In the genomic region with DNA sequence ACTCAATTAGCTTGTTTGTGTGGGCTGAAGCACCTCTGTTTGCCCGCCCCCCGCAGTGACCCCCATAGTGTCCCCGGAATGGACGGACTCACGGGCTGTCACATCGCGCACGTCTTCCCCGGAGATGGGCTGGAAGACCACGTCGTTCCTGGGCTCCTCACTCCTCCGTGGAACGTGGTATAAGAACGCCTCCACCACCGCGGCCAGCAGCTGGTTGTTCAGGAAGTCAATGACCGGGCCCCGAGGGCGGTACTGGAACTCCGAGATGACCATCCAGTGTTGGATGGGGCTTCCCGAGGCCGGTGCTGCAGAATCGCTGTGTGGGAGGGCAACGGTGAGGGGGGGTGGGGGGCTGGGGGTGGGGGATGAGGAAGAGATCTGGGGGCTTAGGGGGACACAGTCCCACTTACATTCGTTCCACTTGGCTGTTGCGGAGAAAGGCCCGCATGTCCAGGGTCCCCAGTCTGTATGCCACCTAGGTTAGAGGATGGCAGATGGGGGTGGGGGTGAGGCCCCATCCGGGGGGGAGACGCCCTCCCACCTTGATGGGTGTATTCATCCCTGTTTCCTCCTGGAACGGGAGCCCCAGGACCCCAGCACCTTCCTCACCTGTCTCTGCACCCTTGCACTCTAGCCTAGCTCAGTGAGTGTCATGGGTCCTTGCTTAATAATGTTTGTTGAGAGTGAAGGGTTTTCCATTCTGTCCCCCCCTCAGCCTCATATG, we compare ENCODE assay signal across 15 cellular contexts. TPM values are rescaled to one million over a fixed set of nuclear protein-coding genes. Genes with fewer than 3 reads are reported as not detected.
DNase-seq lines count a peak whose midpoint lies in the region; ATAC-seq and TF ChIP-seq lines count a peak whose summit lies in the region.
"Had no signal": no experiment of that assay in that cellular context is flagged by ENCODE, and none has a peak within 500 bp of the region (broad histone marks: within the 10 kb centered on the region; RNA-seq: fewer than 3 reads in every experiment).

No MANE protein-coding gene starts in this region.

- H3K4me1 ChIP-seq in left ventricle myocardium inferior (peaks cover 8% of the 10 kb centered on the region), hepatocyte (ENCODE audit: insufficient read depth) (no peaks in the 10 kb centered on the region), spleen (peaks cover 0 to 17% (median 4%) of the 10 kb centered on the region in 6 donors)
- H3K4me1 ChIP-seq: BE2C had no signal

- no peaks in the 10 kb centered on the region for H3K9me3 ChIP-seq in left ventricle myocardium inferior (replicated peaks)
- no peaks in the 10 kb centered on the region for H3K9me3 ChIP-seq in hepatocyte (ENCODE audit: low read depth)
- no peaks in the 10 kb centered on the region for H3K9me3 ChIP-seq in spleen
- H3K9me3 ChIP-seq: BE2C had no signal

- no peaks in the 10 kb centered on the region for H3K79me2 ChIP-seq in hepatocyte

- H3K4me3 Mint-ChIP-seq in activated CD8-positive, alpha-beta memory T cell treated with anti-CD3 and anti-CD28 coated beads, Interleukin-2, amount 10 ng/mL, durations not matched to agents 7 days and 5 days = no peak overlapping the region
- H3K4me3 Mint-ChIP-seq: CD4-positive, alpha-beta memory T cell; HFFc6 had no signal

- no peak overlapping the region for H3K4me3 ChIP-seq in left ventricle myocardium inferior
- no peak overlapping the region for H3K4me3 ChIP-seq in H7 (ENCODE audit: insufficient read depth, low read depth, low read length)
- H3K4me3 ChIP-seq in hepatocyte = no peak overlapping the region
- H3K4me3 ChIP-seq in spleen = no peak overlapping the region

- WGBS in hepatocyte (ENCODE audit: low lambda C conversion rate, missing lambda C conversion rate) = 89% methylated on average over 25 of the region's 30 CpGs
- WGBS in spleen, 5 donors = 79 to 91% (median 89%) methylated on average over 19 to 30 of the region's 30 CpGs

- no peak for TF ChIP-seq CTCF in left ventricle myocardium inferior (IDR thresholded peaks at IDR 0.05; ENCODE audit: borderline replicate concordance)
- no peak for TF ChIP-seq CTCF in hepatocyte (IDR thresholded peaks at IDR 0.05; ENCODE audit: poor library complexity)
- TF ChIP-seq CTCF in spleen (IDR thresholded peaks at IDR 0.05 in 8 of 11, conservative IDR thresholded peaks at IDR 0.05 in 3 of 11) = no peak

- peaks cover 14% of the 10 kb centered on the region for H3K27me3 Mint-ChIP-seq in activated CD8-positive, alpha-beta memory T cell treated with anti-CD3 and anti-CD28 coated beads, Interleukin-2, amount 10 ng/mL, durations not matched to agents 7 days and 5 days

- intact Hi-C loops in Right ventricle myocardium inferior (cut with DNase I) = no loop called here
- intact Hi-C loops in left ventricle myocardium inferior (cut with micrococcal nuclease) = no loop called here
- intact Hi-C loops in spleen (cut with DNase I; ENCODE audit: low total_unique reads) = no loop called here

- H3K27me3 ChIP-seq in left ventricle myocardium inferior (ENCODE audit: low read depth) = peaks cover 34% of the 10 kb centered on the region
- peaks cover 16% of the 10 kb centered on the region for H3K27me3 ChIP-seq in H7 (ENCODE audit: control insufficient read depth, insufficient read depth, low read length)
- no peaks in the 10 kb centered on the region for H3K27me3 ChIP-seq in hepatocyte
- H3K27me3 ChIP-seq in spleen (replicated peaks in 1 of 7) = peaks cover 0 to 43% (median 0%) of the 10 kb centered on the region in 7 donors
- H3K27me3 ChIP-seq: BE2C had no signal

- no peak overlapping the region for H3K4me2 ChIP-seq in hepatocyte

- CTCF ChIA-PET in activated CD8-positive, alpha-beta memory T cell treated with anti-CD3 and anti-CD28 coated beads, Interleukin-2, amount 10 ng/mL, durations not matched to agents 7 days and 5 days (lab: Charles Lee) = interaction anchor here (1.6 kb wide), 1 partner anchor 99 kb away, joined by 3 read pairs; no protein-coding TSS in a partner anchor

- H3K9me2 ChIP-seq in hepatocyte (replicated peaks; ENCODE audit: insufficient read depth) = no peaks in the 10 kb centered on the region

- H4K20me1 ChIP-seq in hepatocyte (ENCODE audit: insufficient read depth, poor library complexity, severe bottlenecking) = no peaks in the 10 kb centered on the region

- H3K36me3 ChIP-seq in left ventricle myocardium inferior (no peaks in the 10 kb centered on the region), H7 (replicated peaks; ENCODE audit: control insufficient read depth, insufficient read depth, low read length) (no peaks in the 10 kb centered on the region), hepatocyte (replicated peaks; ENCODE audit: insufficient read depth, low read depth) (no peaks in the 10 kb centered on the region), spleen (no peaks in the 10 kb centered on the region)
- H3K36me3 ChIP-seq: BE2C had no signal

- peak; percentile 68 for DNase-seq in Right ventricle myocardium inferior (ENCODE audit: missing footprints)
- DNase-seq in left ventricle myocardium inferior = no peak
- peak; percentile 31 for DNase-seq in H7
- no peak for DNase-seq in hepatocyte (ENCODE audit: low spot score)
- DNase-seq in spleen = peak; percentile 54
- DNase-seq in activated CD8-positive, alpha-beta memory T cell treated with anti-CD3 and anti-CD28 coated beads, Interleukin-2, amount 10 ng/mL, durations not matched to agents 7 days and 5 days = no peak
- DNase-seq: BE2C; CD4-positive, alpha-beta memory T cell; DMS79 treated with DMSO at 0.1 percent for 48 hours; EL; HCEC 1CT; HFFc6 had no signal

- H3K27ac Mint-ChIP-seq in activated CD8-positive, alpha-beta memory T cell treated with anti-CD3 and anti-CD28 coated beads, Interleukin-2, amount 10 ng/mL, durations not matched to agents 7 days and 5 days = no peak overlapping the region
- H3K27ac Mint-ChIP-seq: CD4-positive, alpha-beta memory T cell; HFFc6 had no signal

- peaks cover 21% of the 10 kb centered on the region for H3K4me1 Mint-ChIP-seq in activated CD8-positive, alpha-beta memory T cell treated with anti-CD3 and anti-CD28 coated beads, Interleukin-2, amount 10 ng/mL, durations not matched to agents 7 days and 5 days

- H3K36me3 Mint-ChIP-seq in activated CD8-positive, alpha-beta memory T cell treated with anti-CD3 and anti-CD28 coated beads, Interleukin-2, amount 10 ng/mL, durations not matched to agents 7 days and 5 days = no peaks in the 10 kb centered on the region
- H3K36me3 Mint-ChIP-seq: CD4-positive, alpha-beta memory T cell had no signal

- ATAC-seq in Right ventricle myocardium inferior (no peak), GM21717 (IDR thresholded peaks at IDR 0.05; ENCODE audit: unreplicated experiment) (no peak)
- no peak for ATAC-seq in activated CD8-positive, alpha-beta memory T cell treated with anti-CD3 and anti-CD28 coated beads, Interleukin-2, amount 10 ng/mL, durations not matched to agents 7 days and 5 days
- ATAC-seq: HepG2 had no signal

- no peak for TF ChIP-seq POLR2A in spleen (IDR thresholded peaks at IDR 0.05)

- no peak overlapping the region for H2AFZ ChIP-seq in hepatocyte

- no peaks in the 10 kb centered on the region for H3K9me3 Mint-ChIP-seq in activated CD8-positive, alpha-beta memory T cell treated with anti-CD3 and anti-CD28 coated beads, Interleukin-2, amount 10 ng/mL, durations not matched to agents 7 days and 5 days (ENCODE audit: low read depth)
- H3K9me3 Mint-ChIP-seq: HFFc6 had no signal

- H3K27ac ChIP-seq in left ventricle myocardium inferior (replicated peaks) = no peak overlapping the region
- peak overlapping the region; percentile 17 for H3K27ac ChIP-seq in hepatocyte
- H3K27ac ChIP-seq in spleen = no peak overlapping the region
- H3K27ac ChIP-seq: C4-2B had no signal

RNA-seq across cellular contexts. Expression of gene MUC20, which starts 30.2 kb away (rescaled TPM):
- total RNA-seq in Right ventricle myocardium inferior (4.6 TPM), left ventricle myocardium inferior (4.7 TPM), hepatocyte (3.5 and 4.5 TPM in 2 replicates), spleen (10 to 100 TPM in 1 of 7 donors, 1 to 10 TPM in 6; 1.8 to 13.6 (median 3.2) TPM)
- 0.52 and 0.69 TPM in 2 replicates for total RNA-seq in H7 (2014; rRNA removed; shearing (Covaris generic))
- polyA plus RNA-seq in hepatocyte (8.2 and 15.3 TPM in 2 replicates), spleen (1 to 10 TPM in 2 of 3 donors, under 1 TPM in 1; 0.38 to 5.4 (median 3.3) TPM)
- total RNA-seq in activated CD8-positive, alpha-beta memory T cell treated with anti-CD3 and anti-CD28 coated beads, Interleukin-2, amount 10 ng/mL, durations not matched to agents 7 days and 5 days = 1 to 10 TPM in 1 of 2 experiments, under 1 TPM in 1; 0.85 to 1.9 TPM

Comparison
In these comparisons a context has a peak if more than half of its experiments do, and no peak if none do; other contexts are left out.
1. DNase-seq: peak in Right ventricle myocardium inferior (single experiment), H7 (single experiment) and spleen (single experiment); none in left ventricle myocardium inferior (single experiment), hepatocyte (single experiment) and activated CD8-positive, alpha-beta memory T cell treated with anti-CD3 and anti-CD28 coated beads, Interleukin-2, amount 10 ng/mL, durations not matched to agents 7 days and 5 days (single experiment).